8 cellular contexts compared by ENCODE assay signal in genomic region chr15:70466895-70467529, GRCh38.
A peak's percentile ranks its signal among the peaks of the same experiment; 100 is the strongest.
DNase-seq lines count a peak whose midpoint lies in the region; ATAC-seq, FAIRE-seq and TF ChIP-seq lines count a peak whose summit lies in the region.

No MANE protein-coding gene starts in this region.

- H3K36me3 ChIP-seq in H1 (ENCODE audit: control insufficient read depth in 2 of 4, insufficient read depth in 4 of 4, low read length in 3 of 4) (no peaks in the 10 kb centered on the region), mucosa of descending colon (ENCODE audit: low read depth) (no peaks in the 10 kb centered on the region), uterus (no peaks in the 10 kb centered on the region)

- H3K4ac ChIP-seq in H1 (replicated peaks; ENCODE audit: insufficient read length, low read depth, low read length), result no peak overlapping the region

- no peak overlapping the region for H2AFZ ChIP-seq in H1 (ENCODE audit: low read length)

- peaks cover 8% of the 10 kb centered on the region for H3K4me1 Mint-ChIP-seq in activated T-helper 2 cell treated with anti-CD3 and anti-CD28 coated beads, Interferon-gamma antibody, Interleukin-2, Interleukin-4, amounts not matched to agents 10 μg/mL and 5 μg/mL and 100 μg/mL, durations not matched to agents 14 hours and 24 hours and 36 hours (ENCODE audit: low read depth)

- TF ChIP-seq EP300 in H1 (IDR thresholded peaks at IDR 0.05; ENCODE audit: borderline replicate concordance in 1 of 2, low read depth in 2 of 2, low read length in 2 of 2), result no peak

- H2BK120ac ChIP-seq in H1 (replicated peaks; ENCODE audit: low read depth, low read length), result no peak overlapping the region

- TF ChIP-seq CTCF in AG10803 (conservative IDR thresholded peaks at IDR 0.05; ENCODE audit: low read length), result peak; percentile 82
- peak; percentile 75 for TF ChIP-seq CTCF in GM12874 (IDR thresholded peaks at IDR 0.05; ENCODE audit: insufficient read depth, low read depth, low read length)
- TF ChIP-seq CTCF in VCaP (conservative IDR thresholded peaks at IDR 0.05), result peak; percentile 92
- peak; percentile 67 to 78 (median 78) for TF ChIP-seq CTCF in H1 (IDR thresholded peaks at IDR 0.05; ENCODE audit: control extremely low read depth in 1 of 3, insufficient read depth in 1 of 3, low read depth in 1 of 3, low read length in 3 of 3)
- peak; percentile 36 for TF ChIP-seq CTCF in mucosa of descending colon (IDR thresholded peaks at IDR 0.05)
- TF ChIP-seq CTCF in uterus (IDR thresholded peaks at IDR 0.05), result peak; percentile 32 to 53 (median 48)

- no peak overlapping the region for H4K91ac ChIP-seq in H1 (replicated peaks; ENCODE audit: insufficient read length, low read length)

- H3K4me2 ChIP-seq in H1 (ENCODE audit: insufficient read depth in 1 of 2, low read depth in 2 of 2, low read length in 2 of 2), result no peak overlapping the region

- peak; percentile 67 for ATAC-seq in mucosa of descending colon

- no peak overlapping the region for H3K4me3 Mint-ChIP-seq in activated T-helper 2 cell treated with anti-CD3 and anti-CD28 coated beads, Interferon-gamma antibody, Interleukin-2, Interleukin-4, amounts not matched to agents 10 μg/mL and 5 μg/mL and 100 μg/mL, durations not matched to agents 14 hours and 24 hours and 36 hours (ENCODE audit: low read depth)

- POLR2A ChIA-PET in H1 (lab: Charles Lee; ENCODE audit: partially characterized antibody), result interaction anchor here (1.3 kb wide), 1 partner anchor 19 kb away, joined by 3 read pairs; no protein-coding TSS in a partner anchor

- H3K4me1 ChIP-seq in H1 (replicated peaks in 1 of 4; ENCODE audit: control insufficient read depth in 3 of 4, insufficient read depth in 4 of 4, low read length in 3 of 4), result no peaks in the 10 kb centered on the region
- H3K4me1 ChIP-seq in mucosa of descending colon (ENCODE audit: low read depth), result no peaks in the 10 kb centered on the region
- no peaks in the 10 kb centered on the region for H3K4me1 ChIP-seq in uterus

- DNase-seq in AG10803 (ENCODE audit: low read depth), result peak; percentile 69
- peak; percentile 61 for DNase-seq in NCI-H1694 treated with DMSO at 0.1 percent for 48 hours (lab: John Stamatoyannopoulos, UW)
- DNase-seq in H1 (ENCODE audit: low read depth in 1 of 2, low spot score in 2 of 2), result peak in 1 of 2 experiments; percentile 56
- DNase-seq in mucosa of descending colon, result peak in 2 of 3 donors; percentile 72
- peak; percentile 48 to 51 for DNase-seq in uterus
- DNase-seq in activated T-helper 2 cell treated with anti-CD3 and anti-CD28 coated beads, Interferon-gamma antibody, Interleukin-2, Interleukin-4, amounts not matched to agents 10 μg/mL and 5 μg/mL and 100 μg/mL, durations not matched to agents 14 hours and 24 hours and 36 hours (ENCODE audit: low spot score), result no peak

- no peak overlapping the region for H3K18ac ChIP-seq in H1 (ENCODE audit: extremely low read depth, low read length)

- intact Hi-C loops in mucosa of descending colon (cut with DNase I, micrococcal nuclease), result no loop called here
- intact Hi-C loops in uterus (cut with DNase I; ENCODE audit: low total_unique reads), result loop anchor here (10.0 kb wide), 1 partner anchor 372 kb away; the partner anchor contains the start of gene TLE3
- intact Hi-C loops in activated T-helper 2 cell treated with anti-CD3 and anti-CD28 coated beads, Interferon-gamma antibody, Interleukin-2, Interleukin-4, amounts not matched to agents 10 μg/mL and 5 μg/mL and 100 μg/mL, durations not matched to agents 14 hours and 24 hours and 36 hours (cut with micrococcal nuclease), result no loop called here

- H3K56ac ChIP-seq in H1 (replicated peaks; ENCODE audit: insufficient read length, low read depth, low read length), result no peak overlapping the region

- no peak overlapping the region for H4K5ac ChIP-seq in H1 (ENCODE audit: insufficient read length, low read depth, low read length)

- peak; percentile 53 to 73 for TF ChIP-seq RAD21 in H1 (IDR thresholded peaks at IDR 0.05 in 1 of 2, conservative IDR thresholded peaks at IDR 0.05 in 1 of 2; ENCODE audit: low read depth in 2 of 2, low read length in 2 of 2)

- no peak overlapping the region for H3K27ac ChIP-seq in VCaP
- H3K27ac ChIP-seq in H1 (ENCODE audit: low read depth, low read length), result no peak overlapping the region
- H3K27ac ChIP-seq in uterus, result no peak overlapping the region

- no peaks in the 10 kb centered on the region for H3K79me1 ChIP-seq in H1 (ENCODE audit: low read depth, low read length)

- TF ChIP-seq POLR2A in H1 (IDR thresholded peaks at IDR 0.05; ENCODE audit: control extremely low read depth in 1 of 2, low read depth in 2 of 2, low read length in 2 of 2) (no peak), uterus (IDR thresholded peaks at IDR 0.05) (no peak)

- FAIRE-seq in H1 (lab: Jason Lieb, UNC), result no peak

- H2BK20ac ChIP-seq in H1 (ENCODE audit: low read length), result no peak overlapping the region

- H2BK15ac ChIP-seq in H1 (ENCODE audit: low read length), result no peak overlapping the region

- no peak overlapping the region for H3K9ac ChIP-seq in H1 (replicated peaks in 1 of 4; ENCODE audit: extremely low read depth in 1 of 4, low read depth in 3 of 4, low read length in 3 of 4)

- H4K20me1 ChIP-seq in H1 (replicated peaks in 1 of 2; ENCODE audit: control insufficient read depth in 1 of 2, insufficient read depth in 2 of 2, low read length in 2 of 2), result no peaks in the 10 kb centered on the region

- H3K27me3 ChIP-seq in H1 (replicated peaks in 1 of 4; ENCODE audit: control insufficient read depth in 3 of 4, extremely low read depth in 1 of 4, insufficient read depth in 3 of 4, low read length in 3 of 4) (no peaks in the 10 kb centered on the region), uterus (no peaks in the 10 kb centered on the region)

- H4K8ac ChIP-seq in H1 (ENCODE audit: extremely low read depth, insufficient read depth, low read length), result no peak overlapping the region

- H3K14ac ChIP-seq in H1 (ENCODE audit: insufficient read length), result no peak overlapping the region

- no peaks in the 10 kb centered on the region for H3K23me2 ChIP-seq in H1 (ENCODE audit: low read depth, low read length)

- no peak overlapping the region for H3K27ac Mint-ChIP-seq in activated T-helper 2 cell treated with anti-CD3 and anti-CD28 coated beads, Interferon-gamma antibody, Interleukin-2, Interleukin-4, amounts not matched to agents 10 μg/mL and 5 μg/mL and 100 μg/mL, durations not matched to agents 14 hours and 24 hours and 36 hours

- no peaks in the 10 kb centered on the region for H3K79me2 ChIP-seq in H1 (ENCODE audit: control insufficient read depth in 1 of 2, insufficient read depth in 2 of 2, low read length in 2 of 2)

- no peak overlapping the region for H2BK5ac ChIP-seq in H1 (ENCODE audit: low read depth, low read length)

- CTCF ChIA-PET in H1 (lab: Charles Lee; ENCODE audit: partially characterized antibody), result interaction anchor here (0.6 to 9.1 kb wide), 46 partner anchors 12 to 1729 kb away, joined by 3 to 81 read pairs (median 4); no protein-coding TSS in a partner anchor

- H3K23ac ChIP-seq in H1 (ENCODE audit: insufficient read length), result no peak overlapping the region

- no peak overlapping the region for H2BK12ac ChIP-seq in H1 (ENCODE audit: low read depth, low read length)

- no peak overlapping the region for H2AK5ac ChIP-seq in H1 (ENCODE audit: low read depth, low read length)

- H3K9me3 Mint-ChIP-seq in activated T-helper 2 cell treated with anti-CD3 and anti-CD28 coated beads, Interferon-gamma antibody, Interleukin-2, Interleukin-4, amounts not matched to agents 10 μg/mL and 5 μg/mL and 100 μg/mL, durations not matched to agents 14 hours and 24 hours and 36 hours, result no peaks in the 10 kb centered on the region

- H3K27me3 Mint-ChIP-seq in activated T-helper 2 cell treated with anti-CD3 and anti-CD28 coated beads, Interferon-gamma antibody, Interleukin-2, Interleukin-4, amounts not matched to agents 10 μg/mL and 5 μg/mL and 100 μg/mL, durations not matched to agents 14 hours and 24 hours and 36 hours (ENCODE audit: low read depth), result peaks cover 80% of the 10 kb centered on the region

- 83% methylated on average over 4 of the region's 4 CpGs; no CpG with 5 or more reads in 1 of the 2 experiments for WGBS in H1 (ENCODE audit: extremely low coverage in 1 of 2, insufficient coverage in 1 of 2, insufficient read length in 1 of 2, insufficient replicate concordance in 2 of 2, low coverage in 1 of 2, low lambda C conversion rate in 2 of 2, missing lambda C conversion rate in 1 of 2), 2 experiments

- no peak overlapping the region for H3K4me3 ChIP-seq in AG10803 (ENCODE audit: low read length)
- no peak overlapping the region for H3K4me3 ChIP-seq in H1 (ENCODE audit: extremely low read depth in 1 of 4, insufficient read depth in 2 of 4, low read depth in 3 of 4, low read length in 4 of 4)
- H3K4me3 ChIP-seq in mucosa of descending colon, result no peak overlapping the region
- no peak overlapping the region for H3K4me3 ChIP-seq in uterus

- no peaks in the 10 kb centered on the region for H3K36me3 Mint-ChIP-seq in activated T-helper 2 cell treated with anti-CD3 and anti-CD28 coated beads, Interferon-gamma antibody, Interleukin-2, Interleukin-4, amounts not matched to agents 10 μg/mL and 5 μg/mL and 100 μg/mL, durations not matched to agents 14 hours and 24 hours and 36 hours (ENCODE audit: low read depth)

- H3K9me3 ChIP-seq in H1 (ENCODE audit: insufficient read depth in 2 of 2, low read depth in 1 of 2, low read length in 1 of 2) (no peaks in the 10 kb centered on the region), mucosa of descending colon (no peaks in the 10 kb centered on the region), uterus (no peaks in the 10 kb centered on the region)

TF ChIP-seq in H1, 55 proteins besides CTCF, POLR2A, EP300 and RAD21:
- TF ChIP-seq HDAC2 (IDR thresholded peaks at IDR 0.05; ENCODE audit: borderline replicate concordance in 1 of 2, low read depth in 2 of 2, low read length in 2 of 2), result no peak
- TF ChIP-seq, protein P1, sequence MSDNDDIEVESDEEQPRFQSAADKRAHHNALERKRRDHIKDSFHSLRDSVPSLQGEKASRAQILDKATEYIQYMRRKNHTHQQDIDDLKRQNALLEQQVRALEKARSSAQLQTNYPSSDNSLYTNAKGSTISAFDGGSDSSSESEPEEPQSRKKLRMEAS (IDR thresholded peaks at IDR 0.05), result 0 out of 2 replicates have a peak, but pooled peaks have one; percentile 26
- TF ChIP-seq RFX5 (IDR thresholded peaks at IDR 0.05; ENCODE audit: borderline replicate concordance, low read depth, low read length), result no peak
- TF ChIP-seq MAFK (IDR thresholded peaks at IDR 0.05; ENCODE audit: low read depth, low read length), result no peak
TF ChIP-seq in H1: peak in this region for 1.

Comparison
In these comparisons a context has a peak if more than half of its experiments do, and no peak if none do; other contexts are left out.
1. CTCF ChIP-seq: peak in every context shown above with its lines; median percentile 92 in VCaP; 82 in AG10803; 78 in H1; 75 in GM12874; 48 in uterus; 36 in mucosa of descending colon.